ENCODE assay signal across 8 cellular contexts in the genomic region with DNA sequence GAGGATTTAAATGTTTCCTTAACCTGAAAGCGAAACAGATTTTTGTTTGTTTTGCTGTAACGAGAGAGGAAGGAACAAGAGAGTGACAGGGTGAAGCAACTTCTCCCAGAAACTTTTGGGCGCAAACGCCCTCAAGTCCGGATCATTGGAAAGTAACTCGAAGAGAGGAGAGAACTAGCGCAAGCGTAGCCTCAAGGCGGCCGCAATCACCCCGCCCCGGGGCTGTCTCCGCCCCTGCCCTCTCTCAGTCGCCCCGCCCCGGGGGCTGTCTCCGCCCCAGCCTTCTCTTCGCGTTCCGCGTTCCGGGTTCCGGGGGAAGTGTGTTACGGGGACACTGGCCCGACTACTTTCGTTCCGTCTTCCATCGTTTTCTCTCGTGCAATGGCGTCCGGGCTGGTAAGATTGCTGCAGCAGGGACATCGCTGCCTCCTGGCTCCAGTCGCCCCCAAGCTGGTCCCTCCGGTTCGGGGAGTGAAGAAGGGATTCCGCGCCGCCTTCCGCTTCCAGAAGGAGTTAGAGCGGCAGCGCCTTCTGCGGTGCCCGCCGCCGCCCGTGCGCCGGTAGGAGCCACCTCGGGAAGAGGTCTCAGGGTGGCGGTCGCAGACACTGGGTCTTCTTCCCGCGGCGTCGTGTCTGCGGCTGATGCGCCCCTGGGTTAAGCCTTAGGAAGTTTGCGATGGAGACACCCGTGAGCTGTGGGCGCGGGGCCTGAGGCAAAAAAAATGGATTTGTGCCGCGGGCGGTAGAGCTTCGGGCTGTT. TPM values are rescaled to one million over a fixed set of nuclear protein-coding genes. Genes with fewer than 3 reads are reported as not detected.
A peak's percentile ranks its signal among the peaks of the same experiment; 100 is the strongest.
DNase-seq lines count a peak whose midpoint lies in the region; ATAC-seq and TF ChIP-seq lines count a peak whose summit lies in the region.

A gene (plus strand): TSS at position 372 of the 760 bp plus-strand sequence. CDS start 10 bp downstream, at position 382.

- WGBS in ovary, 3 donors: 0 to 1% (median 1%) methylated on average over 59 to 65 of the region's 65 CpGs
- WGBS in thyroid gland, 2 donors: 0 to 1% methylated on average over 51 to 52 of the region's 65 CpGs

- no peak for TF ChIP-seq EP300 in ovary (IDR thresholded peaks at IDR 0.05)

- H3K36me3 Mint-ChIP-seq in activated naive CD8-positive, alpha-beta T cell treated with anti-CD3 and anti-CD28 coated beads, Interleukin-2, amount 10 ng/mL, durations not matched to agents 7 days and 5 days: peaks cover 23% of the 10 kb centered on the region

- peak within 1 kb of the TSS; percentile 92 for H3K9ac ChIP-seq in SU-DHL-6 (ENCODE audit: low read length)

- TF ChIP-seq CTCF in GM10266 (IDR thresholded peaks at IDR 0.05; ENCODE audit: control insufficient read depth, insufficient read depth, low read depth, missing control alignments) (no peak), SU-DHL-6 (IDR thresholded peaks at IDR 0.05; ENCODE audit: insufficient read depth, low read length, poor library complexity, severe bottlenecking) (no peak), ovary (IDR thresholded peaks at IDR 0.05) (peak in 1 of 3 donors; percentile 36), thyroid gland (IDR thresholded peaks at IDR 0.05) (peak in 1 of 6 experiments; percentile 22)

- no peaks in the 10 kb centered on the region for H3K9me2 ChIP-seq in SU-DHL-6 (replicated peaks; ENCODE audit: insufficient read depth, low read length)

- H4K20me1 ChIP-seq in SU-DHL-6 (ENCODE audit: low read depth, low read length): peaks cover 17% of the 10 kb centered on the region

- H3K4me2 ChIP-seq in SU-DHL-6 (ENCODE audit: low read depth, low read length, poor library complexity, severe bottlenecking): peak within 1 kb of the TSS; percentile 96

- H3K4me1 ChIP-seq in ovary (ENCODE audit: insufficient read depth) (peaks cover 13% of the 10 kb centered on the region), thyroid gland (peaks cover 42% of the 10 kb centered on the region in 2 donors)

- intact Hi-C loops in head of caudate nucleus (cut with DNase I): no loop called here
- intact Hi-C loops in ovary (cut with DNase I): loop anchor here in 1 of 4 donors (10.0 kb wide), 1 partner anchor 1302 kb away; a partner anchor contains a TSS
- intact Hi-C loops in thyroid gland (cut with DNase I): no loop called here

- H3K9me3 ChIP-seq in SU-DHL-6 (ENCODE audit: insufficient read depth, low read length) (no peaks in the 10 kb centered on the region), ovary (no peaks in the 10 kb centered on the region), thyroid gland (no peaks in the 10 kb centered on the region)

- peak within 1 kb of the TSS; percentile 91 for H3K27ac Mint-ChIP-seq in activated naive CD8-positive, alpha-beta T cell treated with anti-CD3 and anti-CD28 coated beads, Interleukin-2, amount 10 ng/mL, durations not matched to agents 7 days and 5 days

- H3K79me2 ChIP-seq in SU-DHL-6 (ENCODE audit: insufficient read depth, low read length): peaks cover 50% of the 10 kb centered on the region

- peaks cover 19% of the 10 kb centered on the region for H3K36me3 ChIP-seq in SU-DHL-6 (ENCODE audit: low read length)
- no peaks in the 10 kb centered on the region for H3K36me3 ChIP-seq in ovary
- no peaks in the 10 kb centered on the region for H3K36me3 ChIP-seq in thyroid gland

- peaks cover 53% of the 10 kb centered on the region for H3K4me1 Mint-ChIP-seq in activated naive CD8-positive, alpha-beta T cell treated with anti-CD3 and anti-CD28 coated beads, Interleukin-2, amount 10 ng/mL, durations not matched to agents 7 days and 5 days

- no peaks in the 10 kb centered on the region for H3K27me3 Mint-ChIP-seq in activated naive CD8-positive, alpha-beta T cell treated with anti-CD3 and anti-CD28 coated beads, Interleukin-2, amount 10 ng/mL, durations not matched to agents 7 days and 5 days

- POLR2A ChIA-PET in activated naive CD8-positive, alpha-beta T cell treated with anti-CD3 and anti-CD28 coated beads, Interleukin-2, amount 10 ng/mL, durations not matched to agents 7 days and 5 days (lab: Charles Lee): interaction anchor here (0.6 to 5.2 kb wide), 7 partner anchors 12 to 628 kb away, joined by 3 to 35 read pairs (median 3); a partner anchor contains a TSS

- peak within 1 kb of the TSS; percentile 89 for H3K4me3 Mint-ChIP-seq in activated naive CD8-positive, alpha-beta T cell treated with anti-CD3 and anti-CD28 coated beads, Interleukin-2, amount 10 ng/mL, durations not matched to agents 7 days and 5 days

- peak; percentile 94 for ATAC-seq in HG02642 (IDR thresholded peaks at IDR 0.05; ENCODE audit: poor library complexity, unreplicated experiment)
- peak; percentile 98 for ATAC-seq in activated naive CD8-positive, alpha-beta T cell treated with anti-CD3 and anti-CD28 coated beads, Interleukin-2, amount 10 ng/mL, durations not matched to agents 7 days and 5 days (ENCODE audit: low read depth)

- H3K27ac ChIP-seq in SU-DHL-6 (ENCODE audit: low read depth, low read length) (no peak within 1 kb of the TSS; the same call in 1 of the 2 replicates), ovary (peak within 1 kb of the TSS; percentile 37 to 51), thyroid gland (peak within 1 kb of the TSS; percentile 76 to 87 (median 86))

- H3F3A ChIP-seq in SU-DHL-6 (ENCODE audit: insufficient read depth): no peaks in the 10 kb centered on the region; the same call in 1 of the 2 replicates

- TF ChIP-seq POLR2A in ovary (IDR thresholded peaks at IDR 0.05): peak; percentile 51
- TF ChIP-seq POLR2A in thyroid gland (IDR thresholded peaks at IDR 0.05): peak in 1 of 2 donors; percentile 83

- peak within 1 kb of the TSS; percentile 96 for H2AFZ ChIP-seq in SU-DHL-6 (ENCODE audit: low read depth, low read length, severe bottlenecking)

- DNase-seq in GM10266 (ENCODE audit: extremely low spot score) (peak; percentile 89), NCI-H128 (lab: John Stamatoyannopoulos, UW; ENCODE audit: unreplicated experiment) (peak; percentile 90), head of caudate nucleus (peak; percentile 95 to 100 (median 99)), ovary (peak; percentile 95 to 99 (median 97)), thyroid gland (peak; percentile 95 to 97)
- peak; percentile 98 for DNase-seq in activated naive CD8-positive, alpha-beta T cell treated with anti-CD3 and anti-CD28 coated beads, Interleukin-2, amount 10 ng/mL, durations not matched to agents 7 days and 5 days

- no peaks in the 10 kb centered on the region for H3K9me3 Mint-ChIP-seq in activated naive CD8-positive, alpha-beta T cell treated with anti-CD3 and anti-CD28 coated beads, Interleukin-2, amount 10 ng/mL, durations not matched to agents 7 days and 5 days

- H3K4me3 ChIP-seq in SU-DHL-6 (ENCODE audit: insufficient read depth, low read length, poor library complexity, severe bottlenecking) (peak within 1 kb of the TSS; percentile 99), ovary (peak within 1 kb of the TSS; percentile 67), thyroid gland (replicated peaks in 1 of 3) (peak within 1 kb of the TSS; percentile 31 to 94 (median 86))

- H3K27me3 ChIP-seq in SU-DHL-6 (ENCODE audit: low read length) (no peaks in the 10 kb centered on the region), ovary (no peaks in the 10 kb centered on the region), thyroid gland (no peaks in the 10 kb centered on the region)

RNA-seq across cellular contexts. Expression of the gene that starts here (rescaled TPM):
- 10 to 100 TPM; 28.3 to 29.0 TPM for total RNA-seq in activated naive CD8-positive, alpha-beta T cell treated with anti-CD3 and anti-CD28 coated beads, Interleukin-2, amount 10 ng/mL, durations not matched to agents 7 days and 5 days
- 10 to 100 TPM; 12.6 to 20.4 (median 15.9) TPM for total RNA-seq in ovary
- polyA plus RNA-seq in ovary: 10 to 100 TPM; 18.3 to 28.3 TPM
- total RNA-seq in thyroid gland: 10 to 100 TPM; 18.4 to 27.1 (median 25.3) TPM
